In genomic region chr2:156319811-156320490, GRCh38 we compare ENCODE assay signal across 7 cellular contexts. TPM values are rescaled to one million over a fixed set of nuclear protein-coding genes. Genes with fewer than 3 reads are reported as not detected.
DNase-seq lines count a peak whose midpoint lies in the region; ATAC-seq and TF ChIP-seq lines count a peak whose summit lies in the region.

No MANE protein-coding gene starts in this region.

- H3K79me2 ChIP-seq in MM.1S (ENCODE audit: low read length): no peaks in the 10 kb centered on the region

- H3F3A ChIP-seq in MM.1S (ENCODE audit: insufficient read depth, low read length): no peaks in the 10 kb centered on the region

- no peaks in the 10 kb centered on the region for H3K9me2 ChIP-seq in MM.1S (replicated peaks; ENCODE audit: insufficient read depth, low read length)

- TF ChIP-seq CTCF in coronary artery (IDR thresholded peaks at IDR 0.05) (no peak), liver (IDR thresholded peaks at IDR 0.05; ENCODE audit: low read depth, low read length, missing input control) (peak; percentile 18), thoracic aorta (IDR thresholded peaks at IDR 0.05) (peak; percentile 32), MM.1S (IDR thresholded peaks at IDR 0.05; ENCODE audit: low read length) (no peak)

- DNase-seq in coronary artery (ENCODE audit: low spot score): peak; percentile 82
- DNase-seq in thoracic aorta (ENCODE audit: low spot score): no peak
- DNase-seq in MM.1S: no peak
- DNase-seq in KG1 (lab: John Stamatoyannopoulos, UW): no peak

- ATAC-seq in thoracic aorta (ENCODE audit: insufficient number of reproducible peaks, low FRiP score, low read depth) (peak; percentile 70), HG03097 (IDR thresholded peaks at IDR 0.05; ENCODE audit: low FRiP score, unreplicated experiment) (no peak)

- H3K9ac ChIP-seq in HUES48 (ENCODE audit: low read depth, low read length) (0 out of 2 replicates have a peak overlapping the region, but pooled peaks have one; percentile 18), liver (ENCODE audit: low read depth in 1 of 2, low read length in 2 of 2) (peak overlapping the region in 1 of 2 donors; percentile 7), MM.1S (ENCODE audit: low read length) (no peak overlapping the region)

- no peak overlapping the region for H3K4me2 ChIP-seq in MM.1S (ENCODE audit: low read depth, low read length)

- peaks cover 79% of the 10 kb centered on the region for H3K27me3 ChIP-seq in HUES48 (ENCODE audit: control insufficient read depth, insufficient read depth, low read length)
- peaks cover 0 to 4% (median 0%) of the 10 kb centered on the region in 4 donors for H3K27me3 ChIP-seq in liver (ENCODE audit: control insufficient read depth in 4 of 4, insufficient read depth in 4 of 4, low read length in 3 of 4)
- H3K27me3 ChIP-seq in thoracic aorta (replicated peaks; ENCODE audit: insufficient read depth): no peaks in the 10 kb centered on the region
- H3K27me3 ChIP-seq in MM.1S (replicated peaks; ENCODE audit: insufficient read depth, low read length): no peaks in the 10 kb centered on the region

- peaks cover 25% of the 10 kb centered on the region for H3K4me1 ChIP-seq in HUES48 (ENCODE audit: control insufficient read depth, insufficient read depth, low read length)
- peaks cover 10 to 31% (median 26%) of the 10 kb centered on the region in 4 donors for H3K4me1 ChIP-seq in liver (ENCODE audit: control insufficient read depth in 4 of 4, insufficient read depth in 4 of 4, low read length in 3 of 4)
- peaks cover 0 to 18% of the 10 kb centered on the region in 2 donors for H3K4me1 ChIP-seq in thoracic aorta (ENCODE audit: control insufficient read depth in 1 of 2, low read depth in 2 of 2)
- no peaks in the 10 kb centered on the region for H3K4me1 ChIP-seq in MM.1S (ENCODE audit: low read length)

- H3K9me3 ChIP-seq in HUES48 (ENCODE audit: control insufficient read depth, insufficient read depth, low read length): no peaks in the 10 kb centered on the region
- H3K9me3 ChIP-seq in liver (ENCODE audit: control insufficient read depth in 4 of 4, low read length in 3 of 4): peaks cover 0 to 7% (median 2%) of the 10 kb centered on the region in 4 donors
- H3K9me3 ChIP-seq in thoracic aorta: no peaks in the 10 kb centered on the region
- no peaks in the 10 kb centered on the region for H3K9me3 ChIP-seq in MM.1S (replicated peaks; ENCODE audit: insufficient read depth, low read length)

- TF ChIP-seq RAD21 in liver (IDR thresholded peaks at IDR 0.05): peak; percentile 40 to 75

- no peak overlapping the region for H3K27ac ChIP-seq in HUES48 (ENCODE audit: low read depth, low read length)
- peak overlapping the region; percentile 63 to 86 for H3K27ac ChIP-seq in coronary artery
- peak overlapping the region; percentile 59 to 60 for H3K27ac ChIP-seq in liver (ENCODE audit: low read depth in 1 of 2, low read length in 2 of 2)
- peak overlapping the region; percentile 69 to 72 for H3K27ac ChIP-seq in thoracic aorta
- no peak overlapping the region for H3K27ac ChIP-seq in MM.1S (ENCODE audit: low read length)

- no peaks in the 10 kb centered on the region for H4K20me1 ChIP-seq in MM.1S (ENCODE audit: insufficient read depth, low read length)

- H3K36me3 ChIP-seq in HUES48 (ENCODE audit: control insufficient read depth, insufficient read depth, low read length): no peaks in the 10 kb centered on the region
- no peaks in the 10 kb centered on the region for H3K36me3 ChIP-seq in liver (ENCODE audit: control insufficient read depth in 4 of 4, insufficient read depth in 3 of 4, low read depth in 1 of 4, low read length in 3 of 4)
- no peaks in the 10 kb centered on the region for H3K36me3 ChIP-seq in thoracic aorta
- H3K36me3 ChIP-seq in MM.1S (replicated peaks; ENCODE audit: insufficient read depth, low read length): no peaks in the 10 kb centered on the region

- H3K4me3 ChIP-seq in HUES48 (ENCODE audit: low read depth, low read length) (peak overlapping the region; percentile 56), coronary artery (peak overlapping the region; percentile 73), liver (ENCODE audit: low read depth in 1 of 3, low read length in 3 of 3) (peak overlapping the region; percentile 45 to 67 (median 63)), thoracic aorta (peak overlapping the region; percentile 68), MM.1S (ENCODE audit: low read length) (no peak overlapping the region)

- no peak overlapping the region for H2AFZ ChIP-seq in MM.1S (ENCODE audit: low read length)

- 13% methylated on average over 47 of the region's 47 CpGs for WGBS in liver

TF ChIP-seq in liver, 16 proteins besides CTCF, POLR2A, EP300 and RAD21:
- TF ChIP-seq JUND (IDR thresholded peaks at IDR 0.05) (no peak), NR2F2 (IDR thresholded peaks at IDR 0.05) (no peak), FOXA1 (IDR thresholded peaks at IDR 0.05) (no peak), MAX (IDR thresholded peaks at IDR 0.05) (peak; percentile 46), FOXA2 (IDR thresholded peaks at IDR 0.05) (no peak), GABPA (IDR thresholded peaks at IDR 0.05 in 1 of 2, conservative IDR thresholded peaks at IDR 0.05 in 1 of 2) (peak in 1 of 2 donors; percentile 27), TAF1 (conservative IDR thresholded peaks at IDR 0.05) (no peak), HNF4A (conservative IDR thresholded peaks at IDR 0.05) (peak in 1 of 2 donors; percentile 47), RXRA (IDR thresholded peaks at IDR 0.05) (peak in 1 of 2 donors; percentile 24), SP1 (IDR thresholded peaks at IDR 0.05) (no peak), EGR1 (IDR thresholded peaks at IDR 0.05; ENCODE audit: low read depth in 2 of 2) (no peak)
- TF ChIP-seq, protein P1, sequence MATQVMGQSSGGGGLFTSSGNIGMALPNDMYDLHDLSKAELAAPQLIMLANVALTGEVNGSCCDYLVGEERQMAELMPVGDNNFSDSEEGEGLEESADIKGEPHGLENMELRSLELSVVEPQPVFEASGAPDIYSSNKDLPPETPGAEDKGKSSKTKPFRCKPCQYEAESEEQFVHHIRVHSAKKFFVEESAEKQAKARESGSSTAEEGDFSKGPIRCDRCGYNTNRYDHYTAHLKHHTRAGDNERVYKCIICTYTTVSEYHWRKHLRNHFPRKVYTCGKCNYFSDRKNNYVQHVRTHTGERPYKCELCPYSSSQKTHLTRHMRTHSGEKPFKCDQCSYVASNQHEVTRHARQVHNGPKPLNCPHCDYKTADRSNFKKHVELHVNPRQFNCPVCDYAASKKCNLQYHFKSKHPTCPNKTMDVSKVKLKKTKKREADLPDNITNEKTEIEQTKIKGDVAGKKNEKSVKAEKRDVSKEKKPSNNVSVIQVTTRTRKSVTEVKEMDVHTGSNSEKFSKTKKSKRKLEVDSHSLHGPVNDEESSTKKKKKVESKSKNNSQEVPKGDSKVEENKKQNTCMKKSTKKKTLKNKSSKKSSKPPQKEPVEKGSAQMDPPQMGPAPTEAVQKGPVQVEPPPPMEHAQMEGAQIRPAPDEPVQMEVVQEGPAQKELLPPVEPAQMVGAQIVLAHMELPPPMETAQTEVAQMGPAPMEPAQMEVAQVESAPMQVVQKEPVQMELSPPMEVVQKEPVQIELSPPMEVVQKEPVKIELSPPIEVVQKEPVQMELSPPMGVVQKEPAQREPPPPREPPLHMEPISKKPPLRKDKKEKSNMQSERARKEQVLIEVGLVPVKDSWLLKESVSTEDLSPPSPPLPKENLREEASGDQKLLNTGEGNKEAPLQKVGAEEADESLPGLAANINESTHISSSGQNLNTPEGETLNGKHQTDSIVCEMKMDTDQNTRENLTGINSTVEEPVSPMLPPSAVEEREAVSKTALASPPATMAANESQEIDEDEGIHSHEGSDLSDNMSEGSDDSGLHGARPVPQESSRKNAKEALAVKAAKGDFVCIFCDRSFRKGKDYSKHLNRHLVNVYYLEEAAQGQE (IDR thresholded peaks at IDR 0.05): no peak

RNA-seq across cellular contexts. Expression of gene NR4A2, which starts 12.6 kb away (rescaled TPM):
- total RNA-seq in liver (under 1 TPM; 0.08 to 0.23 TPM), thoracic aorta (10 to 100 TPM in 1 of 2 donors, 1 to 10 TPM in 1; 4.4 to 11.5 TPM)
- under 1 TPM; 0.27 to 0.96 TPM for polyA plus RNA-seq in liver

Comparison
In these comparisons a context has a peak if more than half of its experiments do, and no peak if none do; other contexts are left out.
1. H3K27ac ChIP-seq: peak in coronary artery (2 of 2), liver (2 of 2) and thoracic aorta (2 of 2); none in HUES48 (single experiment) and MM.1S (single experiment).
2. CTCF ChIP-seq: peak in liver (single experiment) and thoracic aorta (single experiment); none in coronary artery (single experiment) and MM.1S (single experiment).
3. RNA of gene NR4A2, which starts 12.6 kb away (total RNA-seq): 4.4 to 11.5 TPM in thoracic aorta; 0.08 to 0.23 TPM in liver; every median in the first group is over 4 times any median in the second.